ENCODE assay signal across 23 cellular contexts in genomic region chr3:150844484-150844883, GRCh38.
DNase-seq lines count a peak whose midpoint lies in the region; ATAC-seq and TF ChIP-seq lines count a peak whose summit lies in the region.
"Had no signal": no experiment of that assay in that cellular context is flagged by ENCODE, and none has a peak within 500 bp of the region (broad histone marks: within the 10 kb centered on the region; RNA-seq: fewer than 3 reads in every experiment).

No MANE protein-coding gene starts in this region.

- H3K4me3 ChIP-seq in RWPE2 (ENCODE audit: severe bottlenecking) (no peak overlapping the region), lower lobe of right lung (no peak overlapping the region), testis (no peak overlapping the region)
- H3K4me3 ChIP-seq: A549; BLaER1 treated with 17β-estradiol and CSF1 and Interleukin-3, amounts not matched to agents 10 nM and 100 nM had no signal

- no peak for TF ChIP-seq CTCF in RWPE2 (IDR thresholded peaks at IDR 0.05; ENCODE audit: poor library complexity, severe bottlenecking)
- TF ChIP-seq CTCF in lower lobe of right lung (IDR thresholded peaks at IDR 0.05), result no peak
- TF ChIP-seq CTCF in testis (IDR thresholded peaks at IDR 0.05), result no peak
- no peak for TF ChIP-seq CTCF in GM10248 (IDR thresholded peaks at IDR 0.05; ENCODE audit: control extremely low read depth, extremely low read depth, low read depth, missing control alignments)

- WGBS in testis, 2 donors, result 29 to 35% methylated on average over 3 of the region's 3 CpGs

- TF ChIP-seq POLR2A in testis (IDR thresholded peaks at IDR 0.05), result no peak

- H3K27ac ChIP-seq in RWPE2 (ENCODE audit: poor library complexity, severe bottlenecking), result no peak overlapping the region
- H3K27ac ChIP-seq in lower lobe of right lung, result no peak overlapping the region
- peak overlapping the region; percentile 62 to 64 for H3K27ac ChIP-seq in testis
- H3K27ac ChIP-seq: A549; BLaER1 treated with 17β-estradiol and CSF1 and Interleukin-3, amounts not matched to agents 10 nM and 100 nM; KMS-11; RWPE1 had no signal

- 0 out of 3 replicates have a peak, but pooled peaks have one; percentile 25 for ATAC-seq in RWPE2 (ENCODE audit: low read depth)
- ATAC-seq in lower lobe of right lung, result peak; percentile 72 to 78
- no peak for ATAC-seq in HG03342 (IDR thresholded peaks at IDR 0.05; ENCODE audit: unreplicated experiment)
- ATAC-seq: A549 had no signal

- POLR2A ChIA-PET in GM10248 (lab: Yijun Ruan, JAX), result interaction anchor here (0.6 kb wide), 1 partner anchor 133 kb away, joined by 3 read pairs; no protein-coding TSS in a partner anchor

- H3K9me3 ChIP-seq in RWPE2 (ENCODE audit: severe bottlenecking), result no peaks in the 10 kb centered on the region
- H3K9me3 ChIP-seq in lower lobe of right lung, result no peaks in the 10 kb centered on the region
- no peaks in the 10 kb centered on the region for H3K9me3 ChIP-seq in testis
- H3K9me3 ChIP-seq: A549 had no signal

- H3K4me1 ChIP-seq in RWPE2 (ENCODE audit: insufficient read depth, poor library complexity, severe bottlenecking) (no peaks in the 10 kb centered on the region), lower lobe of right lung (no peaks in the 10 kb centered on the region), testis (peaks cover 12% of the 10 kb centered on the region)
- H3K4me1 ChIP-seq: A549; BLaER1 treated with 17β-estradiol and CSF1 and Interleukin-3, amounts not matched to agents 10 nM and 100 nM had no signal

- intact Hi-C loops in lower lobe of right lung (cut with DNase I), result no loop called here
- intact Hi-C loops in testis (cut with DNase I; ENCODE audit: low total_unique reads), result no loop called here

- no peaks in the 10 kb centered on the region for H3K36me3 ChIP-seq in RWPE2 (ENCODE audit: low read depth)
- no peaks in the 10 kb centered on the region for H3K36me3 ChIP-seq in lower lobe of right lung
- H3K36me3 ChIP-seq in testis (ENCODE audit: low read depth, missing control alignments), result no peaks in the 10 kb centered on the region
- H3K36me3 ChIP-seq: BLaER1 treated with 17β-estradiol and CSF1 and Interleukin-3, amounts not matched to agents 10 nM and 100 nM had no signal

- DNase-seq in RWPE2 (ENCODE audit: low spot score) (no peak), lower lobe of right lung (no peak), testis (peak; percentile 39), GM10248 (ENCODE audit: extremely low spot score) (no peak), COR-L47 (lab: John Stamatoyannopoulos, UW) (no peak), HuH-7 (ENCODE audit: low spot score) (no peak)
- DNase-seq: AML-193; Calu3; CD8-positive, alpha-beta memory T cell; DMS79 treated with DMSO at 0.1 percent for 48 hours; IMR-90; NCI-H1048; NCI-H1417; NCI-H1694; NCI-H2029 treated with DMSO at 0.1 percent for 48 hours; NCI-H2227 treated with DMSO at 0.1 percent for 48 hours; NCI-H526 treated with DMSO at 0.1 percent for 48 hours; SHP77 treated with DMSO at 0.1 percent for 48 hours had no signal

- no peaks in the 10 kb centered on the region for H3K27me3 ChIP-seq in RWPE2 (ENCODE audit: insufficient read depth, poor library complexity, severe bottlenecking)
- no peaks in the 10 kb centered on the region for H3K27me3 ChIP-seq in lower lobe of right lung (ENCODE audit: low read depth)
- no peaks in the 10 kb centered on the region for H3K27me3 ChIP-seq in testis
- H3K27me3 ChIP-seq: BLaER1 treated with 17β-estradiol and CSF1 and Interleukin-3, amounts not matched to agents 10 nM and 100 nM had no signal

- CTCF ChIA-PET in GM10248 (lab: Yijun Ruan, JAX), result interaction anchor here (1.4 kb wide), 1 partner anchor 14 kb away, joined by 4 read pairs; no protein-coding TSS in a partner anchor

Comparison
In these comparisons a context has a peak if more than half of its experiments do, and no peak if none do; other contexts are left out.
1. H3K27ac ChIP-seq: peak in testis (2 of 2); none in RWPE2 (single experiment) and lower lobe of right lung (single experiment).